9 cellular contexts compared by ENCODE assay signal in the genomic region with DNA sequence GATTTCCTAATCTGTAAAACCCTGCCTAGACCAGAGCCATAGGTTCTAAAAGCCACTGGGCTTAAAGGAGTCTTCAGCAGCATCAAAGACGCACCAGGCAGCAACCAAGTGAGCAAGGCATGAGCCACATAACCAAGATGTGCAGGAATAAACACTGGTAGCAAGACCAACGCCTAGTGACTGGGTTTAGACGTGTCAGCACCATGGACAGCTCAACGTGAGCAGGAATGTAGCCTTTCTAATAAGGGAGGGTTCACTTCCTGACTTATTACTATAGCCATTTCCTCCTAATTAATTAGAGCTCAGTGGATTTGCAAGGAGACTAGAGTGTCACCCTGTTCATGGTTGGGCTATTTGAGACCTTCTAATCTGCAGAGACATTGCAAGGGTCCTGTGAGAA.
DNase-seq lines count a peak whose midpoint lies in the region; ATAC-seq, FAIRE-seq and TF ChIP-seq lines count a peak whose summit lies in the region.
"Had no signal": no experiment of that assay in that cellular context is flagged by ENCODE, and none has a peak within 500 bp of the region (broad histone marks: within the 10 kb centered on the region; RNA-seq: fewer than 3 reads in every experiment).

No MANE protein-coding gene starts in this region.

- peak; percentile 68 for DNase-seq in A673 (ENCODE audit: low spot score)
- peak; percentile 19 for DNase-seq in H54 (ENCODE audit: insufficient read length, low spot score)
- peak; percentile 75 for DNase-seq in WTC11 (ENCODE audit: low spot score)
- peak; percentile 36 for DNase-seq in iPS DF 4.7 (ENCODE audit: extremely low read depth, low spot score)
- no peak for DNase-seq in glutamatergic neuron
- DNase-seq in NCI-H2171 treated with DMSO at 0.1 percent for 48 hours (lab: John Stamatoyannopoulos, UW), result no peak
- DNase-seq in T-helper 17 cell, result no peak

- no peak for FAIRE-seq in H54 (lab: Jason Lieb, UNC)
- FAIRE-seq: keratinocyte had no signal

- ATAC-seq in WTC11 (peak; percentile 82), HG02588 (IDR thresholded peaks at IDR 0.05; ENCODE audit: unreplicated experiment) (no peak), T-helper 17 cell (no peak)

- H3K36me3 Mint-ChIP-seq in WTC11, result peaks cover 10% of the 10 kb centered on the region
- peaks cover 15% of the 10 kb centered on the region for H3K36me3 Mint-ChIP-seq in glutamatergic neuron (ENCODE audit: unreplicated experiment)
- no peaks in the 10 kb centered on the region for H3K36me3 Mint-ChIP-seq in T-helper 17 cell (ENCODE audit: low read depth)

- no peak for TF ChIP-seq POLR2A in H54 (IDR thresholded peaks at IDR 0.05; ENCODE audit: low read depth, low read length)

- BruUV-seq in A673 (replicated peaks; lab: Mats Ljungman, UMichigan), result no TSS peak

- H3K27ac ChIP-seq in A673 (ENCODE audit: low read depth, low read length, poor library complexity, severe bottlenecking), result no peak overlapping the region

- intact Hi-C loops in A673 (cut with micrococcal nuclease; ENCODE audit: unreplicated experiment), result loop anchor here (10.0 kb wide), 1 partner anchor 73 kb away; no protein-coding TSS in a partner anchor

- no peaks in the 10 kb centered on the region for H3K27me3 ChIP-seq in A673 (replicated peaks; ENCODE audit: insufficient read depth, low read depth, low read length, poor library complexity)

- no peaks in the 10 kb centered on the region for H3K4me1 ChIP-seq in A673 (ENCODE audit: insufficient read depth, low read length, poor library complexity, severe bottlenecking)

- no peaks in the 10 kb centered on the region; the same call in 1 of the 2 replicates for H3K27me3 Mint-ChIP-seq in WTC11 (ENCODE audit: low read depth)
- H3K27me3 Mint-ChIP-seq in glutamatergic neuron (ENCODE audit: unreplicated experiment), result peaks cover 4% of the 10 kb centered on the region
- H3K27me3 Mint-ChIP-seq in T-helper 17 cell, result no peaks in the 10 kb centered on the region

- H3K27ac Mint-ChIP-seq in WTC11, result no peak overlapping the region
- no peak overlapping the region for H3K27ac Mint-ChIP-seq in glutamatergic neuron (ENCODE audit: unreplicated experiment)
- H3K27ac Mint-ChIP-seq in T-helper 17 cell, result no peak overlapping the region

- CTCF ChIA-PET in A673 (lab: Charles Lee), result no interaction called here
- CTCF ChIA-PET in WTC11 (lab: Charles Lee), result interaction anchor here (0.7 kb wide), 1 partner anchor 321 kb away, joined by 3 read pairs; no protein-coding TSS in a partner anchor

- H3K4me3 ChIP-seq in A673 (ENCODE audit: low read depth, low read length, poor library complexity, severe bottlenecking), result no peak overlapping the region

- H3K4me1 Mint-ChIP-seq in WTC11, result no peaks in the 10 kb centered on the region
- no peaks in the 10 kb centered on the region for H3K4me1 Mint-ChIP-seq in glutamatergic neuron (ENCODE audit: low read depth, unreplicated experiment)
- H3K4me1 Mint-ChIP-seq in T-helper 17 cell, result no peaks in the 10 kb centered on the region

- H3K36me3 ChIP-seq in A673 (ENCODE audit: insufficient read depth, low read length, poor library complexity, severe bottlenecking), result no peaks in the 10 kb centered on the region

- POLR2A ChIA-PET in A673 (lab: Charles Lee; ENCODE audit: low non-redundant PET) (no interaction called here), WTC11 (lab: Charles Lee) (no interaction called here)

- H3K4me3 Mint-ChIP-seq in WTC11 (no peak overlapping the region), glutamatergic neuron (ENCODE audit: unreplicated experiment) (no peak overlapping the region), T-helper 17 cell (no peak overlapping the region)

- H3K9me3 Mint-ChIP-seq in WTC11, result peaks cover 23% of the 10 kb centered on the region
- peaks cover 5% of the 10 kb centered on the region for H3K9me3 Mint-ChIP-seq in glutamatergic neuron (ENCODE audit: unreplicated experiment)

- no peak for TF ChIP-seq CTCF in A673 (conservative IDR thresholded peaks at IDR 0.05; ENCODE audit: low read depth, low read length)
- TF ChIP-seq CTCF in WTC11 (IDR thresholded peaks at IDR 0.05), result no peak
- TF ChIP-seq CTCF in glutamatergic neuron (IDR thresholded peaks at IDR 0.05; ENCODE audit: partially characterized antibody, unreplicated experiment), result no peak

- H3K9me3 ChIP-seq in A673 (ENCODE audit: low read depth, low read length, poor library complexity, severe bottlenecking) (no peaks in the 10 kb centered on the region), T-helper 17 cell (ENCODE audit: control insufficient read depth, low read length, poor library complexity, severe bottlenecking) (no peaks in the 10 kb centered on the region)

TF ChIP-seq in WTC11, 78 proteins besides CTCF, POLR2A, EP300 and RAD21 (continues in another document):
- TF ChIP-seq FOXK1 (CRISPR knock-in tag; IDR thresholded peaks at IDR 0.05) (peak; percentile 57; the same call in 1 of the 2 replicates), ESRRA (CRISPR knock-in tag; IDR thresholded peaks at IDR 0.05; ENCODE audit: borderline replicate concordance) (peak; percentile 60; the same call in 1 of the 2 replicates), ZSCAN18 (CRISPR knock-in tag; IDR thresholded peaks at IDR 0.05) (no peak), TEAD1 (CRISPR knock-in tag; IDR thresholded peaks at IDR 0.05) (peak; percentile 91; the same call in 1 of the 2 replicates), NFE2L1 (CRISPR knock-in tag; IDR thresholded peaks at IDR 0.05) (peak; percentile 75; the same call in 1 of the 2 replicates), FOXP4 (CRISPR knock-in tag; IDR thresholded peaks at IDR 0.05) (peak; percentile 60), JAZF1 (CRISPR knock-in tag; IDR thresholded peaks at IDR 0.05) (no peak), ZNF138 (CRISPR knock-in tag; conservative IDR thresholded peaks at IDR 0.05) (no peak)
- TF ChIP-seq, protein P1, sequence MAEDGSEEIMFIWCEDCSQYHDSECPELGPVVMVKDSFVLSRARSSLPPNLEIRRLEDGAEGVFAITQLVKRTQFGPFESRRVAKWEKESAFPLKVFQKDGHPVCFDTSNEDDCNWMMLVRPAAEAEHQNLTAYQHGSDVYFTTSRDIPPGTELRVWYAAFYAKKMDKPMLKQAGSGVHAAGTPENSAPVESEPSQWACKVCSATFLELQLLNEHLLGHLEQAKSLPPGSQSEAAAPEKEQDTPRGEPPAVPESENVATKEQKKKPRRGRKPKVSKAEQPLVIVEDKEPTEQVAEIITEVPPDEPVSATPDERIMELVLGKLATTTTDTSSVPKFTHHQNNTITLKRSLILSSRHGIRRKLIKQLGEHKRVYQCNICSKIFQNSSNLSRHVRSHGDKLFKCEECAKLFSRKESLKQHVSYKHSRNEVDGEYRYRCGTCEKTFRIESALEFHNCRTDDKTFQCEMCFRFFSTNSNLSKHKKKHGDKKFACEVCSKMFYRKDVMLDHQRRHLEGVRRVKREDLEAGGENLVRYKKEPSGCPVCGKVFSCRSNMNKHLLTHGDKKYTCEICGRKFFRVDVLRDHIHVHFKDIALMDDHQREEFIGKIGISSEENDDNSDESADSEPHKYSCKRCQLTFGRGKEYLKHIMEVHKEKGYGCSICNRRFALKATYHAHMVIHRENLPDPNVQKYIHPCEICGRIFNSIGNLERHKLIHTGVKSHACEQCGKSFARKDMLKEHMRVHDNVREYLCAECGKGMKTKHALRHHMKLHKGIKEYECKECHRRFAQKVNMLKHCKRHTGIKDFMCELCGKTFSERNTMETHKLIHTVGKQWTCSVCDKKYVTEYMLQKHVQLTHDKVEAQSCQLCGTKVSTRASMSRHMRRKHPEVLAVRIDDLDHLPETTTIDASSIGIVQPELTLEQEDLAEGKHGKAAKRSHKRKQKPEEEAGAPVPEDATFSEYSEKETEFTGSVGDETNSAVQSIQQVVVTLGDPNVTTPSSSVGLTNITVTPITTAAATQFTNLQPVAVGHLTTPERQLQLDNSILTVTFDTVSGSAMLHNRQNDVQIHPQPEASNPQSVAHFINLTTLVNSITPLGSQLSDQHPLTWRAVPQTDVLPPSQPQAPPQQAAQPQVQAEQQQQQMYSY (CRISPR knock-in tag; IDR thresholded peaks at IDR 0.05), result no peak
- TF ChIP-seq, protein P2, sequence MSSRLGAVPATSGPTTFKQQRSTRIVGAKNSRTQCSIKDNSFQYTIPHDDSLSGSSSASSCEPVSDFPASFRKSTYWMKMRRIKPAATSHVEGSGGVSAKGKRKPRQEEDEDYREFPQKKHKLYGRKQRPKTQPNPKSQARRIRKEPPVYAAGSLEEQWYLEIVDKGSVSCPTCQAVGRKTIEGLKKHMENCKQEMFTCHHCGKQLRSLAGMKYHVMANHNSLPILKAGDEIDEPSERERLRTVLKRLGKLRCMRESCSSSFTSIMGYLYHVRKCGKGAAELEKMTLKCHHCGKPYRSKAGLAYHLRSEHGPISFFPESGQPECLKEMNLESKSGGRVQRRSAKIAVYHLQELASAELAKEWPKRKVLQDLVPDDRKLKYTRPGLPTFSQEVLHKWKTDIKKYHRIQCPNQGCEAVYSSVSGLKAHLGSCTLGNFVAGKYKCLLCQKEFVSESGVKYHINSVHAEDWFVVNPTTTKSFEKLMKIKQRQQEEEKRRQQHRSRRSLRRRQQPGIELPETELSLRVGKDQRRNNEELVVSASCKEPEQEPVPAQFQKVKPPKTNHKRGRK (CRISPR knock-in tag; IDR thresholded peaks at IDR 0.05; ENCODE audit: borderline replicate concordance), result 0 out of 2 replicates have a peak, but pooled peaks have one; percentile 37

Comparison
In these comparisons a context has a peak if more than half of its experiments do, and no peak if none do; other contexts are left out.
1. DNase-seq: peak in A673 (single experiment), H54 (single experiment), WTC11 (single experiment) and iPS DF 4.7 (single experiment); none in glutamatergic neuron (single experiment), NCI-H2171 treated with DMSO at 0.1 percent for 48 hours (single experiment) and T-helper 17 cell (0 of 3).